8 cellular contexts compared by ENCODE assay signal in genomic region chr16:3123986-3124886, GRCh38. TPM values are rescaled to one million over a fixed set of nuclear protein-coding genes. Genes with fewer than 3 reads are reported as not detected.
DNase-seq lines count a peak whose midpoint lies in the region; ATAC-seq and TF ChIP-seq lines count a peak whose summit lies in the region.

No MANE protein-coding gene starts in this region.

- TF ChIP-seq CTCF in GM10248 (IDR thresholded peaks at IDR 0.05; ENCODE audit: control extremely low read depth, extremely low read depth, low read depth, missing control alignments): peak; percentile 20
- TF ChIP-seq CTCF in HFFc6 (IDR thresholded peaks at IDR 0.05): peak; percentile 41; the same call in 1 of the 2 replicates
- TF ChIP-seq CTCF in osteoblast (IDR thresholded peaks at IDR 0.05; ENCODE audit: extremely low read depth, low read depth, low read length): peak; percentile 13
- peak; percentile 5 for TF ChIP-seq CTCF in thoracic aorta (IDR thresholded peaks at IDR 0.05)

- H3K27me3 Mint-ChIP-seq in HFFc6 (ENCODE audit: insufficient read depth): peaks cover 8% of the 10 kb centered on the region
- peaks cover 8% of the 10 kb centered on the region for H3K27me3 Mint-ChIP-seq in activated naive CD4-positive, alpha-beta T cell treated with anti-CD3 and anti-CD28 coated beads, Interleukin-2, amount 10 ng/mL, durations not matched to agents 7 days and 5 days

- H3K4me1 ChIP-seq in osteoblast (ENCODE audit: insufficient read depth, low read length): peaks cover 9% of the 10 kb centered on the region
- H3K4me1 ChIP-seq in thoracic aorta (ENCODE audit: control insufficient read depth in 1 of 2, low read depth in 2 of 2): peaks cover 5 to 24% of the 10 kb centered on the region in 2 donors

- H3K9me3 ChIP-seq in osteoblast (ENCODE audit: low read depth, low read length): no peaks in the 10 kb centered on the region
- no peaks in the 10 kb centered on the region for H3K9me3 ChIP-seq in thoracic aorta

- H3K4me3 Mint-ChIP-seq in HFFc6: peak overlapping the region; percentile 96
- peak overlapping the region; percentile 93 for H3K4me3 Mint-ChIP-seq in activated naive CD4-positive, alpha-beta T cell treated with anti-CD3 and anti-CD28 coated beads, Interleukin-2, amount 10 ng/mL, durations not matched to agents 7 days and 5 days

- ATAC-seq in thoracic aorta (ENCODE audit: insufficient number of reproducible peaks, low FRiP score, low read depth): peak; percentile 89

- H3K4me3 ChIP-seq in osteoblast (ENCODE audit: insufficient read depth, low read length): peak overlapping the region; percentile 93
- peak overlapping the region; percentile 86 for H3K4me3 ChIP-seq in thoracic aorta

- peak overlapping the region; percentile 95 for H3K4me2 ChIP-seq in osteoblast (ENCODE audit: insufficient read depth, low read length)

- no peaks in the 10 kb centered on the region for H4K20me1 ChIP-seq in osteoblast (ENCODE audit: insufficient read depth, low read length)

- H3K27ac Mint-ChIP-seq in HFFc6: peak overlapping the region; percentile 88
- peak overlapping the region; percentile 98 for H3K27ac Mint-ChIP-seq in activated naive CD4-positive, alpha-beta T cell treated with anti-CD3 and anti-CD28 coated beads, Interleukin-2, amount 10 ng/mL, durations not matched to agents 7 days and 5 days

- H2AFZ ChIP-seq in osteoblast (ENCODE audit: low read length): peak overlapping the region; percentile 96

- in situ Hi-C loops in SK-MEL-5 (cut with HindIII; ENCODE audit: low pct_unique_long_range_greater_than_20kb, low sequenced_read_pairs): no loop called here

- no peaks in the 10 kb centered on the region for H3K27me3 ChIP-seq in osteoblast (ENCODE audit: insufficient read depth, low read length)
- H3K27me3 ChIP-seq in thoracic aorta (replicated peaks; ENCODE audit: insufficient read depth): no peaks in the 10 kb centered on the region

- peak overlapping the region; percentile 48 for H3K27ac ChIP-seq in osteoblast (ENCODE audit: low read depth, low read length)
- H3K27ac ChIP-seq in thoracic aorta: peak overlapping the region; percentile 78 to 81

- H3K9me3 Mint-ChIP-seq in HFFc6: no peaks in the 10 kb centered on the region
- H3K9me3 Mint-ChIP-seq in activated naive CD4-positive, alpha-beta T cell treated with anti-CD3 and anti-CD28 coated beads, Interleukin-2, amount 10 ng/mL, durations not matched to agents 7 days and 5 days: no peaks in the 10 kb centered on the region

- POLR2A ChIA-PET in GM10248 (lab: Yijun Ruan, JAX): no interaction called here

- H3K4me1 Mint-ChIP-seq in HFFc6 (ENCODE audit: low read depth): peaks cover 21% of the 10 kb centered on the region
- H3K4me1 Mint-ChIP-seq in activated naive CD4-positive, alpha-beta T cell treated with anti-CD3 and anti-CD28 coated beads, Interleukin-2, amount 10 ng/mL, durations not matched to agents 7 days and 5 days: peaks cover 57% of the 10 kb centered on the region

- H3K36me3 Mint-ChIP-seq in HFFc6 (ENCODE audit: low read depth): peaks cover 6% of the 10 kb centered on the region; the same call in 1 of the 2 replicates
- H3K36me3 Mint-ChIP-seq in activated naive CD4-positive, alpha-beta T cell treated with anti-CD3 and anti-CD28 coated beads, Interleukin-2, amount 10 ng/mL, durations not matched to agents 7 days and 5 days: peaks cover 24% of the 10 kb centered on the region

- DNase-seq in GM10248 (ENCODE audit: extremely low spot score): peak; percentile 97
- peak; percentile 93 for DNase-seq in HFFc6
- peak; percentile 96 for DNase-seq in NAMALWA (ENCODE audit: low spot score)
- peak; percentile 94 for DNase-seq in SK-MEL-5 (ENCODE audit: low read depth, low spot score)
- peak; percentile 99 for DNase-seq in activated naive CD4-positive, alpha-beta T cell treated with anti-CD3 and anti-CD28 coated beads, Interleukin-2, amount 10 ng/mL, durations not matched to agents 7 days and 5 days
- peak; percentile 95 for DNase-seq in globus pallidus (ENCODE audit: low spot score)
- peak; percentile 99 for DNase-seq in osteoblast (ENCODE audit: insufficient read length, low spot score, missing footprints)
- DNase-seq in thoracic aorta (ENCODE audit: low spot score): peak; percentile 93

- no peaks in the 10 kb centered on the region for H3K79me2 ChIP-seq in osteoblast (ENCODE audit: insufficient read depth, low read length)

- CTCF ChIA-PET in GM10248 (lab: Yijun Ruan, JAX): interaction anchor here (0.8 to 14.2 kb wide), 8 partner anchors 10 to 94 kb away, joined by 3 to 246 read pairs (median 8); partner anchors contain the start of genes ZNF213 and ZSCAN10
- CTCF ChIA-PET in activated naive CD4-positive, alpha-beta T cell treated with anti-CD3 and anti-CD28 coated beads, Interleukin-2, amount 10 ng/mL, durations not matched to agents 7 days and 5 days (lab: Charles Lee): interaction anchor here (0.7 to 11.5 kb wide), 4 partner anchors 24 to 1159 kb away, joined by 3 to 200 read pairs (median 70); partner anchors contain the start of gene ZSCAN10

- peaks cover 22% of the 10 kb centered on the region for H3K36me3 ChIP-seq in osteoblast (ENCODE audit: insufficient read depth, low read length)
- H3K36me3 ChIP-seq in thoracic aorta: peaks cover 3% of the 10 kb centered on the region

RNA-seq across cellular contexts. Expression of gene ZNF213, which starts 10.6 kb away (rescaled TPM):
- total RNA-seq in HFFc6 (2021; fragmentation: NEBNext Ultra II Directional; extraction: Animal tissue kit (Norgen Biotek cat#: 25700)): 1 to 10 TPM; 5.9 to 7.3 (median 6.9) TPM
- 0.85 and 1.8 TPM in 2 replicates for total RNA-seq in SK-MEL-5 (2014; rRNA removed; shearing (Covaris generic))
- polyA plus RNA-seq in SK-MEL-5 (2015; cell fraction: cytosol; rRNA removed): 8.9 and 11.2 TPM in 2 replicates
- 10.4 and 15.7 TPM in 2 replicates for polyA plus RNA-seq in SK-MEL-5 (2015; cell fraction: nucleus; rRNA removed)
- total RNA-seq in osteoblast (8.0 and 9.4 TPM in 2 replicates), thoracic aorta (10 to 100 TPM in 1 of 2 donors, 1 to 10 TPM in 1; 5.9 to 16.2 TPM)

RNA-seq across cellular contexts. Expression of gene ZNF205, which starts 11.8 kb away (rescaled TPM):
- 10 to 100 TPM in 2 of 6 experiments, 1 to 10 TPM in 4; 7.6 to 10.2 (median 9.5) TPM for total RNA-seq in HFFc6 (2021; fragmentation: NEBNext Ultra II Directional; extraction: Animal tissue kit (Norgen Biotek cat#: 25700))
- 13.6 and 14.3 TPM in 2 replicates for total RNA-seq in SK-MEL-5 (2014; rRNA removed; shearing (Covaris generic))
- 12.4 and 17.8 TPM in 2 replicates for polyA plus RNA-seq in SK-MEL-5 (2015; cell fraction: cytosol; rRNA removed)
- 20.0 and 44.3 TPM in 2 replicates for polyA plus RNA-seq in SK-MEL-5 (2015; cell fraction: nucleus; rRNA removed)
- total RNA-seq in osteoblast (17.4 and 17.7 TPM in 2 replicates), thoracic aorta (10 to 100 TPM; 16.4 to 19.4 TPM)

RNA-seq across cellular contexts. Expression of gene ZSCAN10, which starts 25.1 kb away (rescaled TPM):
- total RNA-seq in HFFc6 (2021; fragmentation: NEBNext Ultra II Directional; extraction: Animal tissue kit (Norgen Biotek cat#: 25700)): not detected
- 0.13 TPM in 1 of 2 replicates, not detected in the other for total RNA-seq in SK-MEL-5 (2014; rRNA removed; shearing (Covaris generic))
- not detected in 2 replicates for polyA plus RNA-seq in SK-MEL-5 (2015; cell fraction: cytosol; rRNA removed)
- 0.12 and 0.53 TPM in 2 replicates for polyA plus RNA-seq in SK-MEL-5 (2015; cell fraction: nucleus; rRNA removed)
- total RNA-seq in osteoblast (not detected in 2 replicates), thoracic aorta (not detected)

RNA-seq across cellular contexts. Expression of gene IL32, which starts 58.8 kb away (rescaled TPM):
- total RNA-seq in HFFc6 (2021; fragmentation: NEBNext Ultra II Directional; extraction: Animal tissue kit (Norgen Biotek cat#: 25700)): 1 to 10 TPM in 5 of 6 experiments, under 1 TPM in 1; 1.00 to 2.3 (median 1.7) TPM
- not detected in 2 replicates for total RNA-seq in SK-MEL-5 (2014; rRNA removed; shearing (Covaris generic))
- polyA plus RNA-seq in SK-MEL-5 (2015; cell fraction: cytosol; rRNA removed): not detected in 2 replicates
- not detected in 2 replicates for polyA plus RNA-seq in SK-MEL-5 (2015; cell fraction: nucleus; rRNA removed)
- total RNA-seq in osteoblast: 0.72 TPM in 1 of 2 replicates, not detected in the other
- 10 to 100 TPM; 42.4 to 55.4 TPM for total RNA-seq in thoracic aorta

Comparison
In these comparisons a context has a peak if more than half of its experiments do, and no peak if none do; other contexts are left out.
1. Peak in every context shown above with its lines: DNase-seq, ATAC-seq, H3K4me3 ChIP-seq and H3K27ac ChIP-seq.